In the genomic region with DNA sequence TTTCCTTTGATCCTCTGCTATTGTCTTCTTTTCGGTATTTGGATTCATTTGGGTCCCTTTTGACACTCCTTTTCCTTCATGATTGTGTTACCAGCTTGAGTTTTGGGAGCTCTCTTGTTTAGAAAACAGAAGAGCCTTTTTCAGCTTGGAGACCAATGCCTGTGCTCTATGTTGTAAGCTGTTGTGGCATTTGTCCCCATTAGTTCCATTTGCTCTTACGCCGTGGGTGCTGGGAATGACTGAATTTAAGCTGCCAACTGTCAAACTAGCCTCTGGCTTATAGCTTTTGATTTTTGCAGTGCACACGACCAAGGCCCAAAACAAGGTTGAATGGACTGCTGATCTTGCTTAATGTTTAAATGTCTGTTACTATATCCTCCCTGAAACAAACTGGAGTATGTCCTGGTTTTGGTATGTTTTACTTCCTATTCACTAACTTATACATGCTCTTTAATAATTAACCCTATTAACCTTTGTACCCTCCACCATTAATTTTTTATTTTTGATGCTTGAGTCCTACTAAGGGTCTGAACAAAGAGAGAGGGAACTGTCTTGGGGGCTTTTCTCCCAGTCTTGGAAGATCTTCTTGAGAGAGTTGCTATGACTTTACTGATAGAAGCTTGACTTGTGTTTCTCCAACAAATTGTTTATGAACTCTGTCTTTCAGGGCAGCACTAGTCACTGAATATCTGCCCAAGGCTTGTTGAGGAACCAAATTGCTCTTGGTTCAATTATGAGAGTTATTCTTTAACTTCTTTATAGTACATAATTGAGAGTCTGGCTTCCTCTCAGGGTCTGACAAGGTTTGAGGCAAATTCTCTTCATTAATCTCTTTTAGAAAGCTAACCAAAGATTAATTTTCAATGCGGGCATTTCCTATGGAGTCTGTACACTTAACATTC, we compare ENCODE assay signal across 25 cellular contexts.
DNase-seq lines count a peak whose midpoint lies in the region; FAIRE-seq and TF ChIP-seq lines count a peak whose summit lies in the region.
"Had no signal": no experiment of that assay in that cellular context is flagged by ENCODE, and none has a peak within 500 bp of the region (broad histone marks: within the 10 kb centered on the region; RNA-seq: fewer than 3 reads in every experiment).

No MANE protein-coding gene starts in this region.

- TF ChIP-seq POLR2A in NB4 (IDR thresholded peaks at IDR 0.05; ENCODE audit: extremely low read depth, insufficient read length) (no peak), GM12891 (IDR thresholded peaks at IDR 0.05; ENCODE audit: low read depth, low read length) (no peak)

- no peaks in the 10 kb centered on the region for H3K9me3 ChIP-seq in kidney (ENCODE audit: control insufficient read depth in 1 of 2, low read length in 2 of 2)
- H3K9me3 ChIP-seq: lower lobe of right lung had no signal

- H3K4me1 Mint-ChIP-seq in nephron = peaks cover 8% of the 10 kb centered on the region

- H3K36me3 ChIP-seq in kidney (ENCODE audit: control insufficient read depth in 1 of 2, insufficient read depth in 2 of 2, low read length in 2 of 2) = no peaks in the 10 kb centered on the region
- H3K36me3 ChIP-seq: lower lobe of right lung had no signal

- no peaks in the 10 kb centered on the region for H3K27me3 Mint-ChIP-seq in nephron (ENCODE audit: low read depth)
- H3K27me3 Mint-ChIP-seq: stimulated activated naive CD8-positive, alpha-beta T cell treated with anti-CD3 and anti-CD28 coated beads, Interleukin-15, Interleukin-2, amounts not matched to agents 100 ng/mL and 50 ng/mL, for 24 hours had no signal

- H3K9me3 Mint-ChIP-seq in nephron = peaks cover 1% of the 10 kb centered on the region
- H3K9me3 Mint-ChIP-seq: stimulated activated naive CD8-positive, alpha-beta T cell treated with anti-CD3 and anti-CD28 coated beads, Interleukin-15, Interleukin-2, amounts not matched to agents 100 ng/mL and 50 ng/mL, for 24 hours; T-helper 1 cell treated with Interleukin-12 subunit alpha and Interleukin-12 subunit beta and Interleukin-4 antibody, amounts not matched to agents 30 μg/mL and 1 μg/mL, for 36 hours had no signal

- FAIRE-seq in kidney (lab: Jason Lieb, UNC) (no peak), GM12891 (lab: Jason Lieb, UNC) (no peak)
- FAIRE-seq: bronchial epithelial cell, K562 had no signal

- peak overlapping the region; percentile 19; the same call in 1 of the 2 replicates for H3K27ac ChIP-seq in 22Rv1
- peak overlapping the region; percentile 47 to 51 for H3K27ac ChIP-seq in kidney (ENCODE audit: low read depth in 2 of 2, low read length in 2 of 2)
- H3K27ac ChIP-seq: lower lobe of right lung, VCaP had no signal

- H3K27ac Mint-ChIP-seq in nephron = peak overlapping the region; percentile 96 to 99 (median 97)
- H3K27ac Mint-ChIP-seq: stimulated activated naive CD8-positive, alpha-beta T cell treated with anti-CD3 and anti-CD28 coated beads, Interleukin-15, Interleukin-2, amounts not matched to agents 100 ng/mL and 50 ng/mL, for 24 hours; T-helper 1 cell treated with Interleukin-12 subunit alpha and Interleukin-12 subunit beta and Interleukin-4 antibody, amounts not matched to agents 30 μg/mL and 1 μg/mL, for 36 hours had no signal

- TF ChIP-seq CTCF in 22Rv1 (IDR thresholded peaks at IDR 0.05) (no peak), NB4 (IDR thresholded peaks at IDR 0.05; ENCODE audit: low read depth, low read length) (no peak), kidney (IDR thresholded peaks at IDR 0.05; ENCODE audit: borderline replicate concordance, extremely low read depth, insufficient read depth) (no peak), nephron (IDR thresholded peaks at IDR 0.05; ENCODE audit: unreplicated experiment in 3 of 3) (no peak)

- intact Hi-C loops in kidney (cut with DNase I) = no loop called here

- peaks cover 0 to 11% of the 10 kb centered on the region in 2 donors for H3K4me1 ChIP-seq in kidney (ENCODE audit: control insufficient read depth in 1 of 2, insufficient read depth in 1 of 2, low read depth in 1 of 2, low read length in 2 of 2)
- H3K4me1 ChIP-seq: lower lobe of right lung had no signal

- no peak overlapping the region for H3K9ac ChIP-seq in kidney (ENCODE audit: low read length in 2 of 2)

- peak; percentile 63 for DNase-seq in NB4 (ENCODE audit: low read depth)
- DNase-seq in kidney = no peak
- DNase-seq in GM12891 (ENCODE audit: insufficient read length, low spot score) = no peak
- DNase-seq in stimulated activated CD4-positive, alpha-beta T cell treated with anti-CD3 and anti-CD28 coated beads, Interleukin-4, amount 100 ng/mL, for 24 hours = no peak
- DNase-seq in DMS53 (lab: John Stamatoyannopoulos, UW) = no peak
- DNase-seq in NCI-H1930 (lab: John Stamatoyannopoulos, UW) = no peak
- DNase-seq: activated CD4-positive, alpha-beta T cell treated with anti-CD3 and anti-CD28 coated beads, Interleukin-2, amount 50 U/mL, for 4 hours; activated gamma-delta T cell; CD4-positive, CD25-positive, alpha-beta regulatory T cell; erythroblast; foreskin melanocyte; lower lobe of right lung; naive B cell; NCI-H1092; NCI-H2081; NCI-H446 treated with DMSO at 0.1 percent for 48 hours; posterior cingulate gyrus; Right ventricle myocardium superior had no signal

- H3K36me3 Mint-ChIP-seq in nephron (ENCODE audit: low read depth) = no peaks in the 10 kb centered on the region
- H3K36me3 Mint-ChIP-seq: CD4-positive, CD25-positive, alpha-beta regulatory T cell had no signal

- H3K4me3 Mint-ChIP-seq in nephron = no peak overlapping the region
- H3K4me3 Mint-ChIP-seq: CD4-positive, CD25-positive, alpha-beta regulatory T cell; naive B cell; stimulated activated naive CD8-positive, alpha-beta T cell treated with anti-CD3 and anti-CD28 coated beads, Interleukin-15, Interleukin-2, amounts not matched to agents 100 ng/mL and 50 ng/mL, for 24 hours; T-helper 1 cell treated with Interleukin-12 subunit alpha and Interleukin-12 subunit beta and Interleukin-4 antibody, amounts not matched to agents 30 μg/mL and 1 μg/mL, for 36 hours had no signal

- H3K4me3 ChIP-seq in NB4 (ENCODE audit: low read depth, low read length) (no peak overlapping the region), kidney (ENCODE audit: low read length in 2 of 2) (no peak overlapping the region)
- H3K4me3 ChIP-seq: K562, lower lobe of right lung had no signal

TF ChIP-seq in GM12891, 5 proteins besides CTCF, POLR2A, EP300 and RAD21:
- TF ChIP-seq POU2F2 (IDR thresholded peaks at IDR 0.05; ENCODE audit: low read depth, low read length) (no peak), POLR2AphosphoS5 (IDR thresholded peaks at IDR 0.05; ENCODE audit: low read depth, low read length) (no peak), TAF1 (IDR thresholded peaks at IDR 0.05; ENCODE audit: low read depth, low read length) (no peak)
